Comparison of ENCODE assay signal across 22 cellular contexts in genomic region chr16:89855301-89855945, GRCh38. TPM values are rescaled to one million over a fixed set of nuclear protein-coding genes. Genes with fewer than 3 reads are reported as not detected.
DNase-seq lines count a peak whose midpoint lies in the region; ATAC-seq, FAIRE-seq and TF ChIP-seq lines count a peak whose summit lies in the region.
"Had no signal": no experiment of that assay in that cellular context is flagged by ENCODE, and none has a peak within 500 bp of the region (broad histone marks: within the 10 kb centered on the region; RNA-seq: fewer than 3 reads in every experiment).

No MANE protein-coding gene starts in this region.

- TF ChIP-seq POLR2A in testis (IDR thresholded peaks at IDR 0.05) = no peak

- DNase-seq in GM13977 (ENCODE audit: low spot score) = peak; percentile 19
- no peak for DNase-seq in astrocyte (ENCODE audit: low read depth)
- no peak for DNase-seq in naive thymus-derived CD4-positive, alpha-beta T cell
- no peak for DNase-seq in tibial artery
- no peak for DNase-seq in testis
- DNase-seq in GM23338 (ENCODE audit: low spot score) = no peak
- DNase-seq: KBM-7; NCI-H1105; NCI-H1436 treated with DMSO at 0.1 percent for 48 hours; NCI-H2029; NCI-H446 treated with DMSO at 0.1 percent for 48 hours; NCI-H526; NCI-H82; NK-92 treated with Interleukin-12 subunit alpha and Interleukin-12 subunit beta, amount 100 ng/mL, for 24 hours; Right ventricle myocardium superior; RPMI8226; T-cell had no signal

- WGBS in testis, 2 donors = 91 to 99% methylated on average over 18 to 26 of the region's 26 CpGs

- no peak for FAIRE-seq in astrocyte (lab: Jason Lieb, UNC)
- FAIRE-seq: H54, HTR-8/SVneo had no signal

- H3K79me2 ChIP-seq in astrocyte (ENCODE audit: insufficient read depth, low read length) (no peaks in the 10 kb centered on the region), GM23338 (replicated peaks; ENCODE audit: insufficient read depth) (no peaks in the 10 kb centered on the region)

- no peaks in the 10 kb centered on the region for H3K4me1 ChIP-seq in astrocyte (ENCODE audit: insufficient read depth, low read length)
- peaks cover 0 to under 1% of the 10 kb centered on the region in 2 donors for H3K4me1 ChIP-seq in naive thymus-derived CD4-positive, alpha-beta T cell (ENCODE audit: control insufficient read depth in 2 of 2, insufficient read depth in 2 of 2, low read length in 2 of 2)
- H3K4me1 ChIP-seq in tibial artery = peaks cover 0 to under 1% (median 0%) of the 10 kb centered on the region in 4 donors
- H3K4me1 ChIP-seq in testis = no peaks in the 10 kb centered on the region
- no peaks in the 10 kb centered on the region for H3K4me1 ChIP-seq in GM23338 (ENCODE audit: insufficient read depth)
- H3K4me1 ChIP-seq: SJSA1 had no signal

- peaks cover 3% of the 10 kb centered on the region for H3K36me3 Mint-ChIP-seq in astrocyte (ENCODE audit: low read depth, unreplicated experiment)
- H3K36me3 Mint-ChIP-seq in naive thymus-derived CD4-positive, alpha-beta T cell = no peaks in the 10 kb centered on the region
- no peaks in the 10 kb centered on the region for H3K36me3 Mint-ChIP-seq in GM23338 (ENCODE audit: low read depth)
- H3K36me3 Mint-ChIP-seq: CD14-positive monocyte, T-cell had no signal

- no peak overlapping the region for H3K9ac ChIP-seq in astrocyte (ENCODE audit: low read length)

- POLR2A ChIA-PET in naive thymus-derived CD4-positive, alpha-beta T cell (lab: Charles Lee) = interaction anchor here (1.5 kb wide), 1 partner anchor 61 kb away, joined by 3 read pairs; no protein-coding TSS in a partner anchor

- H3K9me3 Mint-ChIP-seq in astrocyte (ENCODE audit: unreplicated experiment) = peaks cover 2% of the 10 kb centered on the region
- no peaks in the 10 kb centered on the region for H3K9me3 Mint-ChIP-seq in naive thymus-derived CD4-positive, alpha-beta T cell
- H3K9me3 Mint-ChIP-seq in GM23338 = no peaks in the 10 kb centered on the region
- H3K9me3 Mint-ChIP-seq: T-cell had no signal

- H3K9me3 ChIP-seq in astrocyte (ENCODE audit: insufficient read depth, low read depth, low read length) (no peaks in the 10 kb centered on the region), tibial artery (no peaks in the 10 kb centered on the region), testis (no peaks in the 10 kb centered on the region)
- no peaks in the 10 kb centered on the region for H3K9me3 ChIP-seq in naive thymus-derived CD4-positive, alpha-beta T cell (ENCODE audit: control insufficient read depth in 2 of 3, low read length in 3 of 3)
- H3K9me3 ChIP-seq: SJSA1 had no signal

- no peaks in the 10 kb centered on the region for H3K4me1 Mint-ChIP-seq in astrocyte (ENCODE audit: low read depth, unreplicated experiment)
- H3K4me1 Mint-ChIP-seq in naive thymus-derived CD4-positive, alpha-beta T cell = peaks cover 0 to 3% (median 0%) of the 10 kb centered on the region in 7 donors
- no peaks in the 10 kb centered on the region; the same call in 2 of the 3 replicates for H3K4me1 Mint-ChIP-seq in GM23338
- H3K4me1 Mint-ChIP-seq: T-cell had no signal

- H3K4me2 ChIP-seq in astrocyte (ENCODE audit: low read length) (no peak overlapping the region), GM23338 (no peak overlapping the region)

- H3F3A ChIP-seq in GM23338 (replicated peaks; ENCODE audit: low read depth) = 0 out of 2 replicates have a peak, but pooled peaks cover under 1% of the 10 kb centered on the region

- peak; percentile 27 for ATAC-seq in naive thymus-derived CD4-positive, alpha-beta T cell
- ATAC-seq in GM18909 (IDR thresholded peaks at IDR 0.05; ENCODE audit: poor library complexity, unreplicated experiment) (no peak), GM23338 (no peak)
- ATAC-seq: T-cell had no signal

- H3K27me3 Mint-ChIP-seq in astrocyte (ENCODE audit: low read depth, unreplicated experiment) = peaks cover 9% of the 10 kb centered on the region
- no peaks in the 10 kb centered on the region for H3K27me3 Mint-ChIP-seq in naive thymus-derived CD4-positive, alpha-beta T cell
- no peaks in the 10 kb centered on the region for H3K27me3 Mint-ChIP-seq in GM23338 (ENCODE audit: insufficient read depth, low read depth, poor library complexity)
- H3K27me3 Mint-ChIP-seq: T-cell had no signal

- H3K27ac Mint-ChIP-seq in astrocyte (ENCODE audit: unreplicated experiment) (no peak overlapping the region), GM23338 (no peak overlapping the region)
- H3K27ac Mint-ChIP-seq in naive thymus-derived CD4-positive, alpha-beta T cell = no peak overlapping the region
- H3K27ac Mint-ChIP-seq: CD14-positive monocyte, T-cell had no signal

- CTCF ChIA-PET in naive thymus-derived CD4-positive, alpha-beta T cell (lab: Charles Lee) = no interaction called here

- H3K27me3 ChIP-seq in astrocyte (ENCODE audit: insufficient read depth, low read length) (no peaks in the 10 kb centered on the region), tibial artery (peaks cover 0 to 25% of the 10 kb centered on the region in 2 donors), testis (no peaks in the 10 kb centered on the region), GM23338 (ENCODE audit: insufficient read depth) (no peaks in the 10 kb centered on the region)
- no peaks in the 10 kb centered on the region for H3K27me3 ChIP-seq in naive thymus-derived CD4-positive, alpha-beta T cell (ENCODE audit: control insufficient read depth in 2 of 2, insufficient read depth in 2 of 2, low read length in 2 of 2)
- H3K27me3 ChIP-seq: SJSA1 had no signal

- in situ Hi-C loops in GM13977 (cut with MboI; ENCODE audit: low pct_unique_long_range_greater_than_20kb, low sequenced_read_pairs, unreplicated experiment) = no loop called here

- no peaks in the 10 kb centered on the region for H3K9me2 ChIP-seq in GM23338 (ENCODE audit: insufficient read depth)

- H3K4me3 ChIP-seq in astrocyte (ENCODE audit: insufficient read depth, low read depth, low read length) (no peak overlapping the region), tibial artery (no peak overlapping the region), testis (no peak overlapping the region), GM23338 (no peak overlapping the region)
- H3K4me3 ChIP-seq in naive thymus-derived CD4-positive, alpha-beta T cell (ENCODE audit: low read length) = no peak overlapping the region
- H3K4me3 ChIP-seq: SJSA1 had no signal

- H3K4me3 Mint-ChIP-seq in astrocyte (ENCODE audit: unreplicated experiment) (peak overlapping the region; percentile 20), GM23338 (no peak overlapping the region)
- H3K4me3 Mint-ChIP-seq in naive thymus-derived CD4-positive, alpha-beta T cell = no peak overlapping the region
- H3K4me3 Mint-ChIP-seq: T-cell had no signal

- TF ChIP-seq CTCF in GM13977 (IDR thresholded peaks at IDR 0.05; ENCODE audit: extremely low read depth, insufficient read depth, missing control alignments) (no peak), astrocyte (IDR thresholded peaks at IDR 0.05; ENCODE audit: insufficient read depth, low read depth, low read length) (no peak), tibial artery (IDR thresholded peaks at IDR 0.05) (no peak), testis (IDR thresholded peaks at IDR 0.05) (no peak), GM23338 (conservative IDR thresholded peaks at IDR 0.05; ENCODE audit: low read depth in 2 of 2) (no peak)

- H3K27ac ChIP-seq in astrocyte (ENCODE audit: low read depth, low read length) = no peak overlapping the region
- H3K27ac ChIP-seq in naive thymus-derived CD4-positive, alpha-beta T cell (ENCODE audit: low read depth, low read length) = no peak overlapping the region
- H3K27ac ChIP-seq in tibial artery = no peak overlapping the region
- H3K27ac ChIP-seq in testis = no peak overlapping the region
- no peak overlapping the region for H3K27ac ChIP-seq in GM23338 (ENCODE audit: low read depth)
- H3K27ac ChIP-seq: SJSA1 had no signal

- H3K36me3 ChIP-seq in astrocyte (ENCODE audit: insufficient read depth, low read length) (no peaks in the 10 kb centered on the region), tibial artery (peaks cover 0 to 3% (median 0%) of the 10 kb centered on the region in 3 donors), testis (ENCODE audit: low read depth, missing control alignments) (no peaks in the 10 kb centered on the region), GM23338 (ENCODE audit: insufficient read depth) (no peaks in the 10 kb centered on the region)
- no peaks in the 10 kb centered on the region for H3K36me3 ChIP-seq in naive thymus-derived CD4-positive, alpha-beta T cell (ENCODE audit: control insufficient read depth in 2 of 3, insufficient read depth in 3 of 3, low read length in 3 of 3)
- H3K36me3 ChIP-seq: SJSA1 had no signal

- no peaks in the 10 kb centered on the region for H4K20me1 ChIP-seq in astrocyte (ENCODE audit: insufficient read depth, low read length)
- no peaks in the 10 kb centered on the region for H4K20me1 ChIP-seq in GM23338 (replicated peaks; ENCODE audit: insufficient read depth)

- intact Hi-C loops in naive thymus-derived CD4-positive, alpha-beta T cell (cut with micrococcal nuclease) = no loop called here
- intact Hi-C loops in tibial artery (cut with DNase I; ENCODE audit: low total_unique reads) (no loop called here), testis (cut with DNase I; ENCODE audit: low total_unique reads) (no loop called here)

- H2AFZ ChIP-seq in astrocyte (ENCODE audit: low read depth, low read length) (no peak overlapping the region), GM23338 (no peak overlapping the region)

RNA-seq across cellular contexts. Expression of gene TCF25, which starts 18.0 kb away (rescaled TPM):
- 187 and 193 TPM in 2 replicates for total RNA-seq in astrocyte
- 100 to 1,000 TPM; 200 to 392 (median 262) TPM for total RNA-seq in naive thymus-derived CD4-positive, alpha-beta T cell
- polyA plus RNA-seq in naive thymus-derived CD4-positive, alpha-beta T cell = 100 to 1,000 TPM in 1 of 2 donors, 10 to 100 TPM in 1; 68.1 to 122 TPM
- 100 to 1,000 TPM; 334 to 345 TPM for total RNA-seq in testis
- 225 TPM for polyA plus RNA-seq in testis (ENCODE audit: insufficient read depth, low read depth, low replicate concordance)
- 95.4 and 96.4 TPM in 2 replicates for total RNA-seq in GM23338 (2014; rRNA removed; shearing (Covaris generic))
- 143 and 149 TPM in 2 replicates for polyA plus RNA-seq in GM23338 (2016; fragmentation: Nextera tagmentation; extraction: Ambion mirVana)

RNA-seq across cellular contexts. Expression of gene SPIRE2, which starts 27.1 kb away (rescaled TPM):
- 2.6 and 3.2 TPM in 2 replicates for total RNA-seq in astrocyte
- total RNA-seq in naive thymus-derived CD4-positive, alpha-beta T cell = 1 to 10 TPM; 1.2 to 3.5 (median 3.0) TPM
- under 1 TPM; 0.32 to 0.35 TPM for polyA plus RNA-seq in naive thymus-derived CD4-positive, alpha-beta T cell
- total RNA-seq in testis = 10 to 100 TPM; 20.9 to 31.3 TPM
- polyA plus RNA-seq in testis (ENCODE audit: insufficient read depth, low read depth, low replicate concordance) = 11.5 TPM
- total RNA-seq in GM23338 (2014; rRNA removed; shearing (Covaris generic)) = 10.1 and 15.2 TPM in 2 replicates
- 5.0 and 6.5 TPM in 2 replicates for polyA plus RNA-seq in GM23338 (2016; fragmentation: Nextera tagmentation; extraction: Ambion mirVana)

RNA-seq across cellular contexts. Expression of gene FANCA, which starts 39.0 kb away (rescaled TPM):
- total RNA-seq in astrocyte (6.1 and 6.3 TPM in 2 replicates), testis (100 to 1,000 TPM in 1 of 2 donors, 10 to 100 TPM in 1; 73.2 to 112 TPM)
- 100 to 1,000 TPM in 1 of 5 experiments, 10 to 100 TPM in 1, 1 to 10 TPM in 3; 3.5 to 111 (median 7.9) TPM for total RNA-seq in naive thymus-derived CD4-positive, alpha-beta T cell
- 1 to 10 TPM in 1 of 2 donors, under 1 TPM in 1; 0.59 to 3.4 TPM for polyA plus RNA-seq in naive thymus-derived CD4-positive, alpha-beta T cell
- polyA plus RNA-seq in testis (ENCODE audit: insufficient read depth, low read depth, low replicate concordance) (48.1 TPM), GM23338 (2016; fragmentation: Nextera tagmentation; extraction: Ambion mirVana) (36.4 and 42.3 TPM in 2 replicates)
- 75.9 and 89.9 TPM in 2 replicates for total RNA-seq in GM23338 (2014; rRNA removed; shearing (Covaris generic))
